Comparison of ENCODE assay signal across 23 cellular contexts in genomic region chr5:173399846-173400245, GRCh38.
"Had no signal": no experiment of that assay in that cellular context is flagged by ENCODE, and none has a peak within 500 bp of the region (broad histone marks: within the 10 kb centered on the region; RNA-seq: fewer than 3 reads in every experiment).

No MANE protein-coding gene starts in this region.

- H3K4me3 Mint-ChIP-seq: dendritic cell treated with granulocyte-macrophage colony-stimulating factor and Interleukin-4, amounts not matched to agents 40 ng/mL and 50 ng/mL, for 4 days; effector memory CD8-positive, alpha-beta T cell; endodermal cell had no signal

- H3K4me1 ChIP-seq: colonic mucosa, esophagus squamous epithelium, gastrocnemius medialis, left lung, lower lobe of right lung had no signal

- H3K9me3 ChIP-seq: colonic mucosa, gastrocnemius medialis, heart right ventricle, left lung, lower lobe of right lung had no signal

- H3K9me3 Mint-ChIP-seq: dendritic cell treated with granulocyte-macrophage colony-stimulating factor and Interleukin-4, amounts not matched to agents 40 ng/mL and 50 ng/mL, for 4 days had no signal

- ATAC-seq: effector memory CD8-positive, alpha-beta T cell; esophagus mucosa; gastrocnemius medialis; heart right ventricle; left cardiac atrium; left lung; left ventricle myocardium superior; lower lobe of right lung had no signal

- H3K27me3 ChIP-seq: colonic mucosa, esophagus squamous epithelium, gastrocnemius medialis, heart right ventricle, left lung had no signal

- H3K4me3 ChIP-seq: colonic mucosa, esophagus squamous epithelium, gastrocnemius medialis, heart right ventricle, left lung, lower lobe of right lung had no signal

- H3K27me3 Mint-ChIP-seq: dendritic cell treated with granulocyte-macrophage colony-stimulating factor and Interleukin-4, amounts not matched to agents 40 ng/mL and 50 ng/mL, for 4 days had no signal

- H3K27ac ChIP-seq: colonic mucosa, epithelial cell of prostate, esophagus squamous epithelium, gastrocnemius medialis, heart right ventricle, left lung, lower lobe of right lung had no signal

- H3K27ac Mint-ChIP-seq: dendritic cell treated with granulocyte-macrophage colony-stimulating factor and Interleukin-4, amounts not matched to agents 40 ng/mL and 50 ng/mL, for 4 days; effector memory CD8-positive, alpha-beta T cell; endodermal cell had no signal

- H3K4me1 Mint-ChIP-seq: endodermal cell had no signal

- H3K36me3 ChIP-seq: colonic mucosa, esophagus squamous epithelium, gastrocnemius medialis, heart right ventricle, left lung, lower lobe of right lung had no signal

- DNase-seq: colonic mucosa; cortex of kidney; effector CD8-positive, alpha-beta T cell; effector memory CD8-positive, alpha-beta T cell; endodermal cell; erythroblast; esophagus squamous epithelium; foreskin fibroblast; foreskin melanocyte; gastrocnemius medialis; glutamatergic neuron; head of caudate nucleus; heart right ventricle; hippocampal formation; left cardiac atrium; left lung; left ventricle myocardium superior; lower lobe of right lung; mesendoderm; midbrain had no signal
